1 cellular context compared by ENCODE assay signal in the genomic region with DNA sequence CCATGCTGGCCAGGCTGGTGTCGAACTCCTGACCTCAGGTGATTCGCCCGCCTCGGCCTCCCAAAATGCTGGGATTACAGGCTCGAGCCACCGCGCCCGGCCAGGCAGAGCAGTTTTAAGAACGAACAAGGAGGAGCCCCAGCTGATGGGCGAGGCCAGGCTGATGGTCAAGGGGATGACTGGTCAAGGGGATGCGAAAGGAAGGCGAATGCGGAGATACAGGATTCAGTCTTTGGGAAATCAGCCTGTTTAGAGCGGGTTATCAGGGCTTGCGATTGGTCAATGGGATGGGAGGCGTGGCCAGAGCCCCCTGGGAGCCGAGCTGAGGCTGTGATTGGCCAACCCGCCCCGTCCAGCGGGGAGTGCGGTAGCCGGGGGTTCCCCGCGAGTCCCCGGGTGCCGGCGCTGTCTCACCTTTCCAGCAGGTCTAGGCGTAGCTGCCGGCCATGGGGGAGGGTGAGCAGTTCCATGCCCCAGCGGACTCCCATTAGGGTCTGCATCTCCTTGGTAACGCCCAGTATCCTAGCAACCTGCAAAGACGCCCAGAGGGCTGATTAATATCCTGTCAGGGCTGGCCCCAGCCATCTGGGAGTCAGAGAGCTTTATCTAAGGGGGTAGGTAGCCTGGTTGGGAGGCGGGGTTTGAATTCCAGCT.
TF ChIP-seq lines count a peak whose summit lies in the region.

No MANE protein-coding gene starts in this region.

TF ChIP-seq in IMR-90, 13 proteins besides CTCF, POLR2A, EP300 and RAD21:
- TF ChIP-seq CEBPB (IDR thresholded peaks at IDR 0.05; ENCODE audit: low read depth, low read length) (0 out of 2 replicates have a peak, but pooled peaks have one; percentile 6), BHLHE40 (IDR thresholded peaks at IDR 0.05; ENCODE audit: low read depth, low read length) (no peak), MAZ (IDR thresholded peaks at IDR 0.05; ENCODE audit: borderline replicate concordance, low read depth, low read length) (no peak), CHD1 (IDR thresholded peaks at IDR 0.05; ENCODE audit: low read depth, low read length) (no peak), RFX5 (IDR thresholded peaks at IDR 0.05; ENCODE audit: low read depth, low read length) (no peak), SMC3 (IDR thresholded peaks at IDR 0.05; ENCODE audit: low read depth, low read length) (no peak)
- TF ChIP-seq, protein P1, sequence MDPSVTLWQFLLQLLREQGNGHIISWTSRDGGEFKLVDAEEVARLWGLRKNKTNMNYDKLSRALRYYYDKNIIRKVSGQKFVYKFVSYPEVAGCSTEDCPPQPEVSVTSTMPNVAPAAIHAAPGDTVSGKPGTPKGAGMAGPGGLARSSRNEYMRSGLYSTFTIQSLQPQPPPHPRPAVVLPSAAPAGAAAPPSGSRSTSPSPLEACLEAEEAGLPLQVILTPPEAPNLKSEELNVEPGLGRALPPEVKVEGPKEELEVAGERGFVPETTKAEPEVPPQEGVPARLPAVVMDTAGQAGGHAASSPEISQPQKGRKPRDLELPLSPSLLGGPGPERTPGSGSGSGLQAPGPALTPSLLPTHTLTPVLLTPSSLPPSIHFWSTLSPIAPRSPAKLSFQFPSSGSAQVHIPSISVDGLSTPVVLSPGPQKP (IDR thresholded peaks at IDR 0.05; ENCODE audit: borderline replicate concordance, low read depth, low read length): no peak
